In the genomic region with DNA sequence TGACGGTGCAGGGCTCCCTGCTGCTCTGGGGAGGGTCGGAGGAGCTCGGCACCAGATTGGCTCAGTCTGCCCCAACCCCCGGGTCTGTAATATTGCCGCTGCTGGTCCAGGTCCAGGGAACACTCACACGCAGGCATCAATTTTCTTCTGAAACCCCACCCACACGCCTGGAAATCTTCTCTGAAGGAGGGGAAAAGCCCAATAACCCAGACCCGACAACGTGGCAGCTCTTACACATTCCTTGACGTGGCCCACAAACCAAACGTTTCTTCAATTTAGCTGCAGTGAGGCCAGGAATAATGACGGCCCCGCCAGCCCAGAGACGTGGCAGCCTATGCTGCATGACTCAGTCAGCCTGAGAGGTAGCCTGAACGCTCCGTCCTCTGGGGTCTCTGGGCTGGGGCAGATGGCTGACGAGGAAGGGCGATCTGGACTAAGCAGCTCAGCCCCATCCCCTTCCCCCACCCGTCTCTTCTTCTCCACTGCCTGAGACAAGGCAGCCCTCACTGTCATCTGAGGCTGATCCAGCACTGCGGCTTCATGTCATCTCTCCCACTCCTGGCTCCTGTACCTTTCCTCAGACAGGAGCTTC, we compare ENCODE assay signal across 9 cellular contexts. TPM values are rescaled to one million over a fixed set of nuclear protein-coding genes. Genes with fewer than 3 reads are reported as not detected.
A peak's percentile ranks its signal among the peaks of the same experiment; 100 is the strongest.
DNase-seq lines count a peak whose midpoint lies in the region; ATAC-seq and TF ChIP-seq lines count a peak whose summit lies in the region.
"Had no signal": no experiment of that assay in that cellular context is flagged by ENCODE, and none has a peak within 500 bp of the region (broad histone marks: within the 10 kb centered on the region; RNA-seq: fewer than 3 reads in every experiment).

No MANE protein-coding gene starts in this region.

- H3K9me3 ChIP-seq in Panc1 (ENCODE audit: control insufficient read depth, insufficient read depth, low read depth, low read length) = no peaks in the 10 kb centered on the region
- H3K9me3 ChIP-seq in OCI-LY7 (ENCODE audit: low read length) = no peaks in the 10 kb centered on the region

- intact Hi-C loops in Panc1 (cut with micrococcal nuclease; ENCODE audit: unreplicated experiment) (no loop called here), OCI-LY7 (cut with micrococcal nuclease; ENCODE audit: unreplicated experiment) (no loop called here)

- no peaks in the 10 kb centered on the region for H3K36me3 Mint-ChIP-seq in neural crest cell (ENCODE audit: low read depth)

- no peak overlapping the region for H3K4me2 ChIP-seq in OCI-LY7 (ENCODE audit: low read length)

- peak; percentile 95 for DNase-seq in AG08395 (ENCODE audit: low spot score)
- DNase-seq in Panc1 (ENCODE audit: low read depth, low spot score) = no peak
- peak; percentile 100 for DNase-seq in fibroblast of the aortic adventitia (ENCODE audit: low read depth)
- no peak for DNase-seq in neural crest cell (ENCODE audit: low read depth, low spot score)
- DNase-seq in NCI-H2196 (lab: John Stamatoyannopoulos, UW; ENCODE audit: unreplicated experiment) = no peak
- no peak for DNase-seq in OCI-LY7 (ENCODE audit: low spot score)
- DNase-seq: activated CD4-positive, alpha-beta T cell treated with anti-CD3 and anti-CD28 coated beads for 4 hours had no signal

- H3K27me3 ChIP-seq in Panc1 (ENCODE audit: control insufficient read depth, insufficient read depth, low read length) = no peaks in the 10 kb centered on the region

- POLR2A ChIA-PET in Panc1 (lab: Charles Lee) = no interaction called here
- POLR2A ChIA-PET in OCI-LY7 (lab: Charles Lee) = interaction anchor here (0.9 to 1.3 kb wide), 4 partner anchors 8 to 14 kb away, joined by 3 to 6 read pairs (median 3); no protein-coding TSS in a partner anchor

- CTCF ChIA-PET in Panc1 (lab: Charles Lee) = interaction anchor here (0.6 kb wide), 1 partner anchor 1203 kb away, joined by 11 read pairs; no protein-coding TSS in a partner anchor
- CTCF ChIA-PET in OCI-LY7 (lab: Charles Lee; ENCODE audit: unreplicated experiment) = no interaction called here

- BruUV-seq in Panc1 (replicated peaks; lab: Mats Ljungman, UMichigan) (no TSS peak), OCI-LY7 (replicated peaks; lab: Mats Ljungman, UMichigan) (no TSS peak)

- H3K27ac Mint-ChIP-seq in neural crest cell (ENCODE audit: unreplicated experiment) = peak overlapping the region; percentile 98

- peak overlapping the region; percentile 72 for H3K27ac ChIP-seq in Panc1 (ENCODE audit: low read length)
- H3K27ac ChIP-seq in OCI-LY7 (ENCODE audit: low read depth, low read length, poor library complexity, severe bottlenecking) = no peak overlapping the region

- H3K9me2 ChIP-seq in OCI-LY7 (ENCODE audit: insufficient read depth, low read length) = no peaks in the 10 kb centered on the region

- ATAC-seq in Panc1 (peak; percentile 42), GM21717 (IDR thresholded peaks at IDR 0.05; ENCODE audit: unreplicated experiment) (no peak), HG03045 (IDR thresholded peaks at IDR 0.05; ENCODE audit: unreplicated experiment) (no peak)

- H2AFZ ChIP-seq in OCI-LY7 (ENCODE audit: low read length) = no peak overlapping the region

- no peaks in the 10 kb centered on the region for H3K79me2 ChIP-seq in OCI-LY7 (ENCODE audit: insufficient read depth, low read depth, low read length)

- H3K4me1 Mint-ChIP-seq in neural crest cell = peaks cover 64% of the 10 kb centered on the region

- H4K20me1 ChIP-seq in OCI-LY7 (ENCODE audit: insufficient read depth, low read length) = no peaks in the 10 kb centered on the region

- no peaks in the 10 kb centered on the region for H3K27me3 Mint-ChIP-seq in neural crest cell (ENCODE audit: low read depth)

- H3K36me3 ChIP-seq in Panc1 (ENCODE audit: control insufficient read depth, insufficient read depth, low read length) (no peaks in the 10 kb centered on the region), OCI-LY7 (ENCODE audit: insufficient read depth, low read length) (no peaks in the 10 kb centered on the region)

- peak overlapping the region in 1 of 2 experiments; percentile 7; a peak in 1 of 4 replicates for H3K4me3 ChIP-seq in Panc1 (ENCODE audit: low read depth in 2 of 2, low read length in 2 of 2)
- peak overlapping the region; percentile 32 for H3K4me3 ChIP-seq in fibroblast of the aortic adventitia (ENCODE audit: low read depth, low read length)
- H3K4me3 ChIP-seq in OCI-LY7 (ENCODE audit: low read depth, low read length, poor library complexity, severe bottlenecking) = no peak overlapping the region

- TF ChIP-seq CTCF in Panc1 (IDR thresholded peaks at IDR 0.05) = no peak
- no peak for TF ChIP-seq CTCF in fibroblast of the aortic adventitia (IDR thresholded peaks at IDR 0.05; ENCODE audit: insufficient read depth, low read length)
- TF ChIP-seq CTCF in neural crest cell (conservative IDR thresholded peaks at IDR 0.05) = no peak
- no peak for TF ChIP-seq CTCF in OCI-LY7 (conservative IDR thresholded peaks at IDR 0.05; ENCODE audit: low read length)

- H3K4me3 Mint-ChIP-seq in neural crest cell = peak overlapping the region; percentile 17

- H3K9me3 Mint-ChIP-seq in neural crest cell = no peaks in the 10 kb centered on the region

- in situ Hi-C loops in Panc1 (cut with HindIII; ENCODE audit: low pct_unique_long_range_greater_than_20kb, low sequenced_read_pairs) = no loop called here

- H3K4me1 ChIP-seq in Panc1 (ENCODE audit: control insufficient read depth, insufficient read depth, low read length) = peaks cover 51% of the 10 kb centered on the region
- no peaks in the 10 kb centered on the region for H3K4me1 ChIP-seq in OCI-LY7 (ENCODE audit: insufficient read depth, low read length, poor library complexity, severe bottlenecking)

RNA-seq across cellular contexts. Expression of a gene that starts 9.9 kb away (rescaled TPM):
- total RNA-seq in Panc1 (2021; ENCODE audit: unreplicated experiment) = 228 TPM
- 986 TPM for polyA plus RNA-seq in Panc1 (2012; ENCODE audit: insufficient read length)
- total RNA-seq in fibroblast of the aortic adventitia (ENCODE audit: low replicate concordance) = 1,011 and 5,653 TPM in 2 replicates
- total RNA-seq in neural crest cell = 422 and 435 TPM in 2 replicates
- not detected in 2 replicates for total RNA-seq in OCI-LY7 (2014; rRNA removed; shearing (Covaris generic))
- total RNA-seq in OCI-LY7 (2022) = 0.89 TPM in 1 of 2 replicates, not detected in the other

Comparison
In these comparisons a context has a peak if more than half of its experiments do, and no peak if none do; other contexts are left out.
1. DNase-seq: peak in AG08395 (single experiment) and fibroblast of the aortic adventitia (single experiment); none in Panc1 (single experiment), neural crest cell (single experiment), NCI-H2196 (single experiment) and OCI-LY7 (single experiment).
2. RNA of a gene that starts 9.9 kb away (total RNA-seq): 1,011 to 5,653 TPM in fibroblast of the aortic adventitia, 422 to 435 TPM in neural crest cell and 228 TPM in Panc1 (single experiment); 0.89 TPM in OCI-LY7; every median in the first group is over 100 times any median in the second.